Comparison of ENCODE assay signal across 8 cellular contexts in the genomic region with DNA sequence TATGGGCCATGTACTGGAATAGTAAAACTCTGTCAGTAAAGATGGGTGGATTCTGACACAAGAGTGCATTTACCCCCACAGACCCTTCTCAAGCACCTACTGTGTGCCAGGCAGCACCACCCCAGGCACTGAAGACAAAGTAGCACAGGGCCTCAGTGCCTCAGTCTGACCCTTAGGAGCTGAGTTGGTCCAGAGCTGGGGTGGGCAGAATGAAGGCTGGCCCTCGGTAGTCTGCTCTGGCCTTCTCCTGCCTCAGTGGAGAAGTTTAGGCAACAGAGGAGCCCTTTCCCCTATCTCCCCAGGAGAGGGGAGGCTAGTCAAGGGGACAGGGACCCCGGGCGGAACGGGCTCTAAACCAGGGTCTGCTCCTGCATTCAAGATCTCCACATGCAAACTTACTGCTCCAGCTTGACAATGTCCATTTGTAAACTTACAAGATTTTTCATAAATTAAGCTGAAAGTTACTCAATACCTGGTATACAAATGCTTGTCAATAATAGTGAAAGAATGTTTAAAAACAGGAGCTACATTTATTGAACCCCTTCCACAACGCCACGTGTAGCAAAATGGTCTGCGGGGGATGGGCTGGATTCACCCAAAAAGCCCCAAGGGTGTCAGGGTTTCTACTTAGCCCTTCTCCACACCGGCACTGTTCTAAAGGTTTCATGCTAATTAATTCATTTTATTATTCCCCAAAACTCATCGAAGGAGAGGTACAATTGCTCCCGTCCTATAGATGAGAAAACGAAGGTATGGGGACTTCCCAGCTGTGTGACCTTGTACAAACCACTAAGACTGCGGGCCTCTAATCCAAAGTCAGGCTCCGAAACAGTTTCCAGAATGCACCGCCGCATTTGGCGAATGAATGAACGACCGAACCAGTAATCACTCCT. TPM values are rescaled to one million over a fixed set of nuclear protein-coding genes. Genes with fewer than 3 reads are reported as not detected.
DNase-seq lines count a peak whose midpoint lies in the region; ATAC-seq and TF ChIP-seq lines count a peak whose summit lies in the region.

No MANE protein-coding gene starts in this region.

- TF ChIP-seq CTCF in kidney epithelial cell (IDR thresholded peaks at IDR 0.05; ENCODE audit: insufficient read depth, low read length, poor library complexity, severe bottlenecking), result no peak

- peak; percentile 2 for ATAC-seq in GM19395 (IDR thresholded peaks at IDR 0.05; ENCODE audit: unreplicated experiment)
- ATAC-seq in activated naive CD8-positive, alpha-beta T cell treated with anti-CD3 and anti-CD28 coated beads, Interleukin-2, amount 50 U/mL, for 24 hours, result peak; percentile 5

- H3K27me3 Mint-ChIP-seq in activated naive CD8-positive, alpha-beta T cell treated with anti-CD3 and anti-CD28 coated beads, Interleukin-2, amount 50 U/mL, for 24 hours, result no peaks in the 10 kb centered on the region

- peaks cover 42% of the 10 kb centered on the region for H3K36me3 Mint-ChIP-seq in activated naive CD8-positive, alpha-beta T cell treated with anti-CD3 and anti-CD28 coated beads, Interleukin-2, amount 50 U/mL, for 24 hours (ENCODE audit: low read depth)

- no peaks in the 10 kb centered on the region for H3K27me3 ChIP-seq in kidney epithelial cell (ENCODE audit: control insufficient read depth, insufficient read depth, low read length)

- H3K4me3 ChIP-seq in kidney epithelial cell (ENCODE audit: low read depth, low read length), result peak overlapping the region; percentile 65

- H3K4me1 Mint-ChIP-seq in activated naive CD8-positive, alpha-beta T cell treated with anti-CD3 and anti-CD28 coated beads, Interleukin-2, amount 50 U/mL, for 24 hours, result peaks cover 61% of the 10 kb centered on the region

- H3K36me3 ChIP-seq in kidney epithelial cell (ENCODE audit: control insufficient read depth, insufficient read depth, low read length), result no peaks in the 10 kb centered on the region

- no peaks in the 10 kb centered on the region for H3K9me3 Mint-ChIP-seq in activated naive CD8-positive, alpha-beta T cell treated with anti-CD3 and anti-CD28 coated beads, Interleukin-2, amount 50 U/mL, for 24 hours

- H3K27ac Mint-ChIP-seq in activated naive CD8-positive, alpha-beta T cell treated with anti-CD3 and anti-CD28 coated beads, Interleukin-2, amount 50 U/mL, for 24 hours, result peak overlapping the region; percentile 99

- H3K4me3 Mint-ChIP-seq in activated naive CD8-positive, alpha-beta T cell treated with anti-CD3 and anti-CD28 coated beads, Interleukin-2, amount 50 U/mL, for 24 hours, result peak overlapping the region; percentile 94

- DNase-seq in Kasumi-1 (lab: John Stamatoyannopoulos, UW) (peak; percentile 17 to 36), kidney epithelial cell (ENCODE audit: low read depth) (no peak), NCI-H748 (lab: John Stamatoyannopoulos, UW; ENCODE audit: unreplicated experiment) (no peak), kidney tubule cell (ENCODE audit: low spot score) (no peak), EL (no peak)
- peak; percentile 60 for DNase-seq in activated naive CD8-positive, alpha-beta T cell treated with anti-CD3 and anti-CD28 coated beads, Interleukin-2, amount 50 U/mL, for 24 hours
- DNase-seq in stimulated activated CD8-positive, alpha-beta memory T cell treated with anti-CD3 and anti-CD28 coated beads, Interleukin-4, amount 100 ng/mL, for 48 hours, result peak; percentile 63

RNA-seq across cellular contexts. Expression of a gene that starts 1.5 kb away (rescaled TPM):
- total RNA-seq in kidney epithelial cell, result 230 and 238 TPM in 2 replicates

RNA-seq across cellular contexts. Expression of a gene that starts 34.9 kb away (rescaled TPM):
- 70.2 and 78.0 TPM in 2 replicates for total RNA-seq in kidney epithelial cell

Comparison
In these comparisons a context has a peak if more than half of its experiments do, and no peak if none do; other contexts are left out.
1. DNase-seq: peak in Kasumi-1 (2 of 2), activated naive CD8-positive, alpha-beta T cell treated with anti-CD3 and anti-CD28 coated beads, Interleukin-2, amount 50 U/mL, for 24 hours (single experiment) and stimulated activated CD8-positive, alpha-beta memory T cell treated with anti-CD3 and anti-CD28 coated beads, Interleukin-4, amount 100 ng/mL, for 48 hours (single experiment); none in kidney epithelial cell (single experiment), NCI-H748 (single experiment), kidney tubule cell (single experiment) and EL (single experiment).